ENCODE assay signal across 2 cellular contexts in genomic region chr3:172043233-172043632, GRCh38.
TF ChIP-seq lines count a peak whose summit lies in the region.

No MANE protein-coding gene starts in this region.

TF ChIP-seq in SK-N-SH, 30 proteins besides CTCF, POLR2A, EP300 and RAD21 (continued from another document):
- TF ChIP-seq USF1 (IDR thresholded peaks at IDR 0.05; ENCODE audit: borderline replicate concordance, low read depth) (no peak), FOSL2 (IDR thresholded peaks at IDR 0.05; ENCODE audit: borderline replicate concordance, low read depth) (no peak), SIN3A (IDR thresholded peaks at IDR 0.05; ENCODE audit: borderline replicate concordance, low read depth, low read length) (no peak), GABPA (IDR thresholded peaks at IDR 0.05; ENCODE audit: low read depth) (no peak), RCOR1 (IDR thresholded peaks at IDR 0.05; ENCODE audit: low read length) (no peak), MEF2A (IDR thresholded peaks at IDR 0.05; ENCODE audit: borderline replicate concordance, low read depth) (no peak), JUND (IDR thresholded peaks at IDR 0.05) (no peak), IRF3 (IDR thresholded peaks at IDR 0.05; ENCODE audit: low read depth, low read length) (no peak), YY1 (IDR thresholded peaks at IDR 0.05; ENCODE audit: low read depth) (no peak), CHD2 (IDR thresholded peaks at IDR 0.05; ENCODE audit: low read length, partially characterized antibody) (no peak)

TF ChIP-seq in SK-N-SH treated with all-trans-retinoic acid at 6 μM for 48 hours, 23 proteins besides CTCF, POLR2A, EP300 and RAD21 (continued from another document):
- TF ChIP-seq PATZ1 (CRISPR knock-in tag; IDR thresholded peaks at IDR 0.05; ENCODE audit: borderline replicate concordance) (no peak), GLIS3 (CRISPR knock-in tag; IDR thresholded peaks at IDR 0.05) (no peak), PPARA (CRISPR knock-in tag; IDR thresholded peaks at IDR 0.05; ENCODE audit: borderline replicate concordance) (no peak), ZC3H10 (CRISPR knock-in tag; IDR thresholded peaks at IDR 0.05) (no peak)
